Comparison of ENCODE assay signal across 27 cellular contexts in genomic region chr1:43325381-43325780, GRCh38. TPM values are rescaled to one million over a fixed set of nuclear protein-coding genes. Genes with fewer than 3 reads are reported as not detected.
DNase-seq lines count a peak whose midpoint lies in the region; ATAC-seq, FAIRE-seq and TF ChIP-seq lines count a peak whose summit lies in the region.
"Had no signal": no experiment of that assay in that cellular context is flagged by ENCODE, and none has a peak within 500 bp of the region (broad histone marks: within the 10 kb centered on the region; RNA-seq: fewer than 3 reads in every experiment).

No MANE protein-coding gene starts in this region.

- H3K9me3 Mint-ChIP-seq in endothelial cell (ENCODE audit: unreplicated experiment), result peaks cover 8% of the 10 kb centered on the region
- H3K9me3 Mint-ChIP-seq in activated CD8-positive, alpha-beta T cell treated with anti-CD3 and anti-CD28 coated beads for 36 hours, result peaks cover 22% of the 10 kb centered on the region

- H3K79me2 ChIP-seq in K562 (ENCODE audit: control insufficient read depth, insufficient read depth, low read length), result no peaks in the 10 kb centered on the region

- no peak for TF ChIP-seq POLR2A in K562 (conservative IDR thresholded peaks at IDR 0.05)

- H3K36me3 ChIP-seq in K562 (ENCODE audit: control insufficient read depth, insufficient read depth, low read length), result no peaks in the 10 kb centered on the region
- H3K36me3 ChIP-seq: BE2C, BLaER1 had no signal

- no peaks in the 10 kb centered on the region for H3K27me3 ChIP-seq in K562 (ENCODE audit: control insufficient read depth in 2 of 2, insufficient read depth in 2 of 2, low read length in 2 of 2)
- H3K27me3 ChIP-seq: BE2C, BLaER1 had no signal

- in situ Hi-C loops in K562 (cut with MboI), result no loop called here

- H3K9me3 ChIP-seq in K562 (replicated peaks; ENCODE audit: control insufficient read depth, insufficient read depth, low read depth, low read length), result peaks cover 13% of the 10 kb centered on the region
- H3K9me3 ChIP-seq: BE2C had no signal

- CTCF ChIA-PET in K562 (lab: Yijun Ruan, JAX; ENCODE audit: low intra/inter-chr PET ratio), result interaction anchor here (0.7 kb wide), 1 partner anchor 837 kb away, joined by 3 read pairs; no protein-coding TSS in a partner anchor
- CTCF ChIA-PET in activated CD8-positive, alpha-beta T cell treated with anti-CD3 and anti-CD28 coated beads for 36 hours (lab: Charles Lee), result interaction anchor here (1.6 kb wide), 1 partner anchor 98 kb away, joined by 5 read pairs; no protein-coding TSS in a partner anchor

- H3K9ac ChIP-seq in K562 (ENCODE audit: insufficient read depth in 1 of 2, low read depth in 2 of 2, low read length in 2 of 2), result no peak overlapping the region
- H3K9ac ChIP-seq: BLaER1 had no signal

- H2AFZ ChIP-seq in K562 (ENCODE audit: low read depth, low read length), result no peak overlapping the region

- H3K4me3 Mint-ChIP-seq in endothelial cell (ENCODE audit: unreplicated experiment), result peak overlapping the region; percentile 53
- no peak overlapping the region for H3K4me3 Mint-ChIP-seq in activated CD8-positive, alpha-beta T cell treated with anti-CD3 and anti-CD28 coated beads for 36 hours
- H3K4me3 Mint-ChIP-seq: CD14-positive monocyte; CD4-positive, CD25-positive, alpha-beta regulatory T cell; CD8-positive, alpha-beta T cell had no signal

- H3K4me3 ChIP-seq in K562, result no peak overlapping the region
- H3K4me3 ChIP-seq: BLaER1, GM12878 had no signal

- DNase-seq in K562 (ENCODE audit: extremely low read depth in 1 of 4, low spot score in 3 of 4) (no peak), endothelial cell (ENCODE audit: low spot score) (no peak), frontal cortex (ENCODE audit: low spot score in 2 of 2) (no peak), DMS79 treated with DMSO at 0.1 percent for 48 hours (lab: John Stamatoyannopoulos, UW) (no peak), NCI-H2171 treated with DMSO at 0.1 percent for 48 hours (lab: John Stamatoyannopoulos, UW) (no peak), cerebellum (ENCODE audit: low spot score) (no peak)
- DNase-seq in activated CD8-positive, alpha-beta T cell treated with anti-CD3 and anti-CD28 coated beads for 36 hours, result no peak
- DNase-seq: 8988T; ACHN; BE2C; C1 segment of cervical spinal cord; Caco-2; Calu3; CD4-positive, CD25-positive, alpha-beta regulatory T cell; CD8-positive, alpha-beta T cell; DND-41; EL had no signal

- no peak overlapping the region for H3K27ac ChIP-seq in K562 (ENCODE audit: extremely low read depth, low read depth, low read length)
- H3K27ac ChIP-seq: BLaER1 had no signal

- TF ChIP-seq EP300 in K562 (IDR thresholded peaks at IDR 0.05; ENCODE audit: low read length), result no peak

- peaks cover 18% of the 10 kb centered on the region for H3K27me3 Mint-ChIP-seq in endothelial cell (ENCODE audit: unreplicated experiment)
- H3K27me3 Mint-ChIP-seq in activated CD8-positive, alpha-beta T cell treated with anti-CD3 and anti-CD28 coated beads for 36 hours, result no peaks in the 10 kb centered on the region

- intact Hi-C loops in K562 (cut with micrococcal nuclease), result no loop called here
- intact Hi-C loops in activated CD8-positive, alpha-beta T cell treated with anti-CD3 and anti-CD28 coated beads for 36 hours (cut with micrococcal nuclease), result no loop called here

- no peaks in the 10 kb centered on the region for H3K9me1 ChIP-seq in K562 (ENCODE audit: control insufficient read depth, insufficient read depth, low read length)

- TF ChIP-seq RAD21 in K562 (CRISPR knock-in tag; conservative IDR thresholded peaks at IDR 0.05 in 1 of 2, IDR thresholded peaks at IDR 0.05 in 1 of 2), result no peak

- TF ChIP-seq CTCF in K562 (IDR thresholded peaks at IDR 0.05 in 2 of 3, conservative IDR thresholded peaks at IDR 0.05 in 1 of 3; ENCODE audit: insufficient read depth in 2 of 3, low read depth in 1 of 3, low read length in 3 of 3) (no peak), endothelial cell (IDR thresholded peaks at IDR 0.05; ENCODE audit: unreplicated experiment) (no peak)
- no peak for TF ChIP-seq CTCF in activated CD8-positive, alpha-beta T cell treated with anti-CD3 and anti-CD28 coated beads for 36 hours (IDR thresholded peaks at IDR 0.05)

- H3K4me2 ChIP-seq in K562 (ENCODE audit: insufficient read depth, low read length), result no peak overlapping the region

- H3K4me1 ChIP-seq in K562 (replicated peaks in 1 of 2; ENCODE audit: control insufficient read depth in 2 of 2, insufficient read depth in 2 of 2, low read length in 2 of 2), result peaks cover 9 to 15% of the 10 kb centered on the region in 2 experiments
- H3K4me1 ChIP-seq: BE2C, Caco-2 had no signal

- H3K36me3 Mint-ChIP-seq in endothelial cell (ENCODE audit: low read depth, unreplicated experiment), result peaks cover 65% of the 10 kb centered on the region
- no peaks in the 10 kb centered on the region for H3K36me3 Mint-ChIP-seq in activated CD8-positive, alpha-beta T cell treated with anti-CD3 and anti-CD28 coated beads for 36 hours (ENCODE audit: low read depth)
- H3K36me3 Mint-ChIP-seq: CD14-positive monocyte had no signal

- no peaks in the 10 kb centered on the region for H4K20me1 ChIP-seq in K562 (replicated peaks; ENCODE audit: control insufficient read depth, insufficient read depth, low read length)
- H4K20me1 ChIP-seq: BLaER1 had no signal

- no peak for ATAC-seq in K562
- ATAC-seq in activated CD8-positive, alpha-beta T cell treated with anti-CD3 and anti-CD28 coated beads for 36 hours, result no peak
- ATAC-seq: CD8-positive, alpha-beta T cell; GM12878 had no signal

- peaks cover 26% of the 10 kb centered on the region for H3K4me1 Mint-ChIP-seq in endothelial cell (ENCODE audit: unreplicated experiment)
- H3K4me1 Mint-ChIP-seq in activated CD8-positive, alpha-beta T cell treated with anti-CD3 and anti-CD28 coated beads for 36 hours (ENCODE audit: low read depth), result peaks cover 15% of the 10 kb centered on the region

- H3K27ac Mint-ChIP-seq in endothelial cell (ENCODE audit: unreplicated experiment), result no peak overlapping the region
- no peak overlapping the region for H3K27ac Mint-ChIP-seq in activated CD8-positive, alpha-beta T cell treated with anti-CD3 and anti-CD28 coated beads for 36 hours
- H3K27ac Mint-ChIP-seq: CD14-positive monocyte; CD8-positive, alpha-beta T cell had no signal

- BruUV-seq in K562 (replicated peaks; lab: Mats Ljungman, UMichigan), result no TSS peak

- no peak for FAIRE-seq in K562 (lab: Jason Lieb, UNC)
- peak; percentile 26 for FAIRE-seq in frontal cortex (lab: Jason Lieb, UNC)
- FAIRE-seq: D721Med, GM12878, GM12892, GM18507 had no signal

- POLR2A ChIA-PET in K562 (lab: Yijun Ruan, JAX), result no interaction called here
- POLR2A ChIA-PET in activated CD8-positive, alpha-beta T cell treated with anti-CD3 and anti-CD28 coated beads for 36 hours (lab: Charles Lee), result no interaction called here

RNA-seq across cellular contexts. Expression of gene MPL, which starts 12.2 kb away (rescaled TPM):
- total RNA-seq in K562 (2011; cell fraction: chromatin; rRNA removed; ENCODE audit: low replicate concordance), result not detected in 2 replicates
- total RNA-seq in K562 (2011; cell fraction: nucleolus; rRNA removed), result not detected in 2 replicates
- total RNA-seq in K562 (2011; cell fraction: nucleoplasm; rRNA removed), result not detected in 2 replicates
- total RNA-seq in K562 (2014; rRNA removed) (not detected in 2 replicates), K562 (2014; rRNA removed; fragmentation: Illumina TruSeq; extraction: Trizol) (not detected in 2 replicates), K562 (2015; rRNA removed; fragmentation: Illumina TruSeq; extraction: Trizol) (not detected in 2 replicates), K562 (2021) (not detected in 2 replicates), endothelial cell (ENCODE audit: unreplicated experiment) (6.2 TPM), frontal cortex (not detected), cerebellum (not detected)
- polyA plus RNA-seq in K562 (2011; rRNA removed) (not detected in 2 replicates), K562 (2014; fragmentation: Illumina TruSeq; extraction: Trizol) (not detected in 2 replicates), K562 (2014; fragmentation: Nextera tagmentation; extraction: Ambion mirVana) (not detected), K562 (2014; rRNA removed) (not detected in 2 replicates)
- polyA plus RNA-seq in K562 (2011; cell fraction: cytosol; rRNA removed), result not detected in 2 replicates
- not detected in 2 replicates for polyA plus RNA-seq in K562 (2011; cell fraction: nucleus; rRNA removed)
- polyA plus RNA-seq in K562 (2012), result not detected in 2 replicates
- polyA minus RNA-seq in K562 (2011; rRNA and poly(A)+ RNA removed), result not detected in 2 replicates
- polyA minus RNA-seq in K562 (2011; cell fraction: cytosol; rRNA and poly(A)+ RNA removed), result not detected in 2 replicates
- not detected in 2 replicates for polyA minus RNA-seq in K562 (2011; cell fraction: nucleus; rRNA and poly(A)+ RNA removed)
- not detected for total RNA-seq in activated CD8-positive, alpha-beta T cell treated with anti-CD3 and anti-CD28 coated beads for 36 hours
- total RNA-seq: A673; Caco-2; CD8-positive, alpha-beta T cell; G401; GM12878 had no signal
- polyA plus RNA-seq: AG04450; CD14-positive monocyte; CD4-positive, CD25-positive, alpha-beta regulatory T cell; GM12878 had no signal

RNA-seq across cellular contexts. Expression of gene TIE1, which starts 24.6 kb away (rescaled TPM):
- 0.46 and 3.1 TPM in 2 replicates for total RNA-seq in K562 (2011; cell fraction: chromatin; rRNA removed; ENCODE audit: low replicate concordance)
- total RNA-seq in K562 (2011; cell fraction: nucleolus; rRNA removed), result 1.6 and 4.2 TPM in 2 replicates
- 0.81 and 2.3 TPM in 2 replicates for total RNA-seq in K562 (2011; cell fraction: nucleoplasm; rRNA removed)
- total RNA-seq in K562 (2014; rRNA removed), result 0.14 and 0.16 TPM in 2 replicates
- not detected in 2 replicates for total RNA-seq in K562 (2014; rRNA removed; fragmentation: Illumina TruSeq; extraction: Trizol)
- total RNA-seq in K562 (2015; rRNA removed; fragmentation: Illumina TruSeq; extraction: Trizol), result 0.04 TPM in 1 of 2 replicates, not detected in the other
- total RNA-seq in K562 (2021), result 0.20 and 0.31 TPM in 2 replicates
- polyA plus RNA-seq in K562 (2011; rRNA removed), result 0.32 and 0.49 TPM in 2 replicates
- 0.09 and 1.1 TPM in 2 replicates for polyA plus RNA-seq in K562 (2011; cell fraction: cytosol; rRNA removed)
- 0.59 and 3.8 TPM in 2 replicates for polyA plus RNA-seq in K562 (2011; cell fraction: nucleus; rRNA removed)
- polyA plus RNA-seq in K562 (2012), result 0.30 and 0.54 TPM in 2 replicates
- 0.07 and 0.17 TPM in 2 replicates for polyA plus RNA-seq in K562 (2014; fragmentation: Illumina TruSeq; extraction: Trizol)
- not detected for polyA plus RNA-seq in K562 (2014; fragmentation: Nextera tagmentation; extraction: Ambion mirVana)
- polyA plus RNA-seq in K562 (2014; rRNA removed), result 0.08 and 0.66 TPM in 2 replicates
- 1.2 TPM in 1 of 2 replicates, not detected in the other for polyA minus RNA-seq in K562 (2011; rRNA and poly(A)+ RNA removed)
- 1.4 TPM in 1 of 2 replicates, not detected in the other for polyA minus RNA-seq in K562 (2011; cell fraction: cytosol; rRNA and poly(A)+ RNA removed)
- polyA minus RNA-seq in K562 (2011; cell fraction: nucleus; rRNA and poly(A)+ RNA removed), result 0.67 and 0.94 TPM in 2 replicates
- total RNA-seq in endothelial cell (ENCODE audit: unreplicated experiment), result 643 TPM
- total RNA-seq in frontal cortex, result 6.9 TPM
- total RNA-seq in activated CD8-positive, alpha-beta T cell treated with anti-CD3 and anti-CD28 coated beads for 36 hours, result under 1 TPM in 1 of 2 experiments, not detected in 1; 0.25 TPM
- 10.6 TPM for total RNA-seq in cerebellum
- total RNA-seq: A673; Caco-2; Calu3; CD8-positive, alpha-beta T cell; G401 had no signal
- polyA plus RNA-seq: CD14-positive monocyte; CD4-positive, CD25-positive, alpha-beta regulatory T cell had no signal

RNA-seq across cellular contexts. Expression of gene CDC20, which starts 33.4 kb away (rescaled TPM):
- 81.3 and 180 TPM in 2 replicates for total RNA-seq in K562 (2011; cell fraction: chromatin; rRNA removed; ENCODE audit: low replicate concordance)
- total RNA-seq in K562 (2011; cell fraction: nucleolus; rRNA removed), result 147 and 157 TPM in 2 replicates
- total RNA-seq in K562 (2011; cell fraction: nucleoplasm; rRNA removed), result 103 and 116 TPM in 2 replicates
- 183 and 244 TPM in 2 replicates for total RNA-seq in K562 (2014; rRNA removed)
- 94.5 and 106 TPM in 2 replicates for total RNA-seq in K562 (2014; rRNA removed; fragmentation: Illumina TruSeq; extraction: Trizol)
- 121 and 131 TPM in 2 replicates for total RNA-seq in K562 (2015; rRNA removed; fragmentation: Illumina TruSeq; extraction: Trizol)
- 212 and 224 TPM in 2 replicates for total RNA-seq in K562 (2021)
- polyA plus RNA-seq in K562 (2011; rRNA removed), result 92.8 and 173 TPM in 2 replicates
- 185 and 280 TPM in 2 replicates for polyA plus RNA-seq in K562 (2011; cell fraction: cytosol; rRNA removed)
- polyA plus RNA-seq in K562 (2011; cell fraction: nucleus; rRNA removed), result 254 and 290 TPM in 2 replicates
- 207 and 277 TPM in 2 replicates for polyA plus RNA-seq in K562 (2012)
- 178 and 197 TPM in 2 replicates for polyA plus RNA-seq in K562 (2014; fragmentation: Illumina TruSeq; extraction: Trizol)
- polyA plus RNA-seq in K562 (2014; fragmentation: Nextera tagmentation; extraction: Ambion mirVana), result 10 to 100 TPM; 45.2 to 70.6 TPM
- 141 and 146 TPM in 2 replicates for polyA plus RNA-seq in K562 (2014; rRNA removed)
- 115 and 154 TPM in 2 replicates for polyA minus RNA-seq in K562 (2011; rRNA and poly(A)+ RNA removed)
- polyA minus RNA-seq in K562 (2011; cell fraction: cytosol; rRNA and poly(A)+ RNA removed), result 157 and 191 TPM in 2 replicates
- 40.5 and 60.9 TPM in 2 replicates for polyA minus RNA-seq in K562 (2011; cell fraction: nucleus; rRNA and poly(A)+ RNA removed)
- 24.3 TPM for total RNA-seq in endothelial cell (ENCODE audit: unreplicated experiment)
- total RNA-seq in frontal cortex, result 4.9 TPM
- 100 to 1,000 TPM; 160 to 167 TPM for total RNA-seq in activated CD8-positive, alpha-beta T cell treated with anti-CD3 and anti-CD28 coated beads for 36 hours
- total RNA-seq in cerebellum, result 14.2 TPM

RNA-seq across cellular contexts. Expression of gene C1orf210, which starts 40.0 kb away (rescaled TPM):
- not detected in 2 replicates for total RNA-seq in K562 (2011; cell fraction: chromatin; rRNA removed; ENCODE audit: low replicate concordance)
- total RNA-seq in K562 (2011; cell fraction: nucleolus; rRNA removed), result not detected in 2 replicates
- not detected in 2 replicates for total RNA-seq in K562 (2011; cell fraction: nucleoplasm; rRNA removed)
- not detected in 2 replicates for total RNA-seq in K562 (2014; rRNA removed)
- not detected in 2 replicates for total RNA-seq in K562 (2014; rRNA removed; fragmentation: Illumina TruSeq; extraction: Trizol)
- total RNA-seq in K562 (2015; rRNA removed; fragmentation: Illumina TruSeq; extraction: Trizol), result not detected in 2 replicates
- total RNA-seq in K562 (2021), result not detected in 2 replicates
- polyA plus RNA-seq in K562 (2011; rRNA removed), result not detected in 2 replicates
- not detected in 2 replicates for polyA plus RNA-seq in K562 (2011; cell fraction: cytosol; rRNA removed)
- not detected in 2 replicates for polyA plus RNA-seq in K562 (2011; cell fraction: nucleus; rRNA removed)
- 0.06 TPM in 1 of 2 replicates, not detected in the other for polyA plus RNA-seq in K562 (2012)
- polyA plus RNA-seq in K562 (2014; fragmentation: Illumina TruSeq; extraction: Trizol), result not detected in 2 replicates
- polyA plus RNA-seq in K562 (2014; fragmentation: Nextera tagmentation; extraction: Ambion mirVana), result not detected
- 0.21 TPM in 1 of 2 replicates, not detected in the other for polyA plus RNA-seq in K562 (2014; rRNA removed)
- polyA minus RNA-seq in K562 (2011; rRNA and poly(A)+ RNA removed), result not detected in 2 replicates
- not detected in 2 replicates for polyA minus RNA-seq in K562 (2011; cell fraction: cytosol; rRNA and poly(A)+ RNA removed)
- not detected in 2 replicates for polyA minus RNA-seq in K562 (2011; cell fraction: nucleus; rRNA and poly(A)+ RNA removed)
- total RNA-seq in endothelial cell (ENCODE audit: unreplicated experiment), result not detected
- not detected for total RNA-seq in frontal cortex
- not detected for total RNA-seq in activated CD8-positive, alpha-beta T cell treated with anti-CD3 and anti-CD28 coated beads for 36 hours
- not detected for total RNA-seq in cerebellum
- total RNA-seq: A673; CD4-positive, CD25-positive, alpha-beta regulatory T cell; CD8-positive, alpha-beta T cell; Daoy; G401; GM12878 had no signal
- polyA plus RNA-seq: AG04450; CD14-positive monocyte; CD4-positive, CD25-positive, alpha-beta regulatory T cell had no signal

RNA-seq across cellular contexts. Expression of gene ELOVL1, which starts 42.4 kb away (rescaled TPM):
- total RNA-seq in K562 (2011; cell fraction: chromatin; rRNA removed; ENCODE audit: low replicate concordance), result 99.9 and 173 TPM in 2 replicates
- total RNA-seq in K562 (2011; cell fraction: nucleolus; rRNA removed), result 189 and 197 TPM in 2 replicates
- 151 and 160 TPM in 2 replicates for total RNA-seq in K562 (2011; cell fraction: nucleoplasm; rRNA removed)
- total RNA-seq in K562 (2014; rRNA removed) (53.4 and 73.1 TPM in 2 replicates), K562 (2014; rRNA removed; fragmentation: Illumina TruSeq; extraction: Trizol) (48.1 and 51.0 TPM in 2 replicates), K562 (2015; rRNA removed; fragmentation: Illumina TruSeq; extraction: Trizol) (65.3 and 66.6 TPM in 2 replicates), K562 (2021) (66.8 and 73.2 TPM in 2 replicates), endothelial cell (ENCODE audit: unreplicated experiment) (88.7 TPM), frontal cortex (6.9 TPM), cerebellum (5.0 TPM)
- polyA plus RNA-seq in K562 (2011; rRNA removed) (157 and 159 TPM in 2 replicates), K562 (2014; fragmentation: Illumina TruSeq; extraction: Trizol) (108 and 120 TPM in 2 replicates), K562 (2014; fragmentation: Nextera tagmentation; extraction: Ambion mirVana) (100 to 1,000 TPM in 1 of 2 experiments, 10 to 100 TPM in 1; 70.3 to 147 TPM), K562 (2014; rRNA removed) (74.0 and 82.4 TPM in 2 replicates)
- polyA plus RNA-seq in K562 (2011; cell fraction: cytosol; rRNA removed), result 165 and 200 TPM in 2 replicates
- polyA plus RNA-seq in K562 (2011; cell fraction: nucleus; rRNA removed), result 181 and 189 TPM in 2 replicates
- 78.5 and 117 TPM in 2 replicates for polyA plus RNA-seq in K562 (2012)
- polyA minus RNA-seq in K562 (2011; rRNA and poly(A)+ RNA removed), result 50.4 and 62.9 TPM in 2 replicates
- 24.4 and 41.4 TPM in 2 replicates for polyA minus RNA-seq in K562 (2011; cell fraction: cytosol; rRNA and poly(A)+ RNA removed)
- 19.5 and 32.4 TPM in 2 replicates for polyA minus RNA-seq in K562 (2011; cell fraction: nucleus; rRNA and poly(A)+ RNA removed)
- 10 to 100 TPM; 45.4 to 49.2 TPM for total RNA-seq in activated CD8-positive, alpha-beta T cell treated with anti-CD3 and anti-CD28 coated beads for 36 hours

Comparison
In these comparisons a context has a peak if more than half of its experiments do, and no peak if none do; other contexts are left out.
1. RNA of gene TIE1, which starts 24.6 kb away (total RNA-seq): 643 TPM in endothelial cell (single experiment); 10.6 TPM in cerebellum (single experiment), 6.9 TPM in frontal cortex (single experiment), 0.25 TPM in activated CD8-positive, alpha-beta T cell treated with anti-CD3 and anti-CD28 coated beads for 36 hours and 0.04 to 4.2 TPM in K562; every median in the first group is over 10 times any median in the second.